In genomic region chr2:212957624-212958023, GRCh38 we compare ENCODE assay signal across 19 cellular contexts.
A peak's percentile ranks its signal among the peaks of the same experiment; 100 is the strongest.
DNase-seq lines count a peak whose midpoint lies in the region; ATAC-seq and TF ChIP-seq lines count a peak whose summit lies in the region.
"Had no signal": no experiment of that assay in that cellular context is flagged by ENCODE, and none has a peak within 500 bp of the region (broad histone marks: within the 10 kb centered on the region; RNA-seq: fewer than 3 reads in every experiment).

No MANE protein-coding gene starts in this region.

- 0 out of 3 replicates have a peak, but pooled peaks have one; percentile 10 for ATAC-seq in DND-41 (ENCODE audit: insufficient read depth, low read depth)
- no peak for ATAC-seq in HG02840 (IDR thresholded peaks at IDR 0.05; ENCODE audit: low FRiP score, unreplicated experiment)
- ATAC-seq: PC-3 had no signal

- H3K4me3 ChIP-seq in DND-41 (ENCODE audit: low read depth in 1 of 2, low read length in 2 of 2) (no peak overlapping the region), adipocyte (ENCODE audit: low read length) (peak overlapping the region; percentile 52), parathyroid adenoma (ENCODE audit: low read depth, low read length) (no peak overlapping the region)
- H3K4me3 ChIP-seq in Jurkat, Clone E6-1 (ENCODE audit: low read length) = no peak overlapping the region
- H3K4me3 ChIP-seq: BLaER1 treated with 17β-estradiol and CSF1 and Interleukin-3, amounts not matched to agents 10 nM and 100 nM; neural progenitor cell; right atrium auricular region; suprapubic skin had no signal

- H3K79me2 ChIP-seq in DND-41 (ENCODE audit: insufficient read depth, low read length) (no peaks in the 10 kb centered on the region), parathyroid adenoma (no peaks in the 10 kb centered on the region)

- peaks cover 60% of the 10 kb centered on the region for H3K4me1 ChIP-seq in DND-41 (ENCODE audit: insufficient read depth, low read length)
- H3K4me1 ChIP-seq in adipocyte (ENCODE audit: control insufficient read depth, insufficient read depth, low read length) = peaks cover 51% of the 10 kb centered on the region
- peaks cover 17% of the 10 kb centered on the region for H3K4me1 ChIP-seq in parathyroid adenoma

- TF ChIP-seq CTCF in DND-41 (IDR thresholded peaks at IDR 0.05; ENCODE audit: borderline replicate concordance, extremely low read depth, low read length, poor library complexity, severe bottlenecking) = no peak
- TF ChIP-seq CTCF in parathyroid adenoma (IDR thresholded peaks at IDR 0.05) = no peak

- H2AFZ ChIP-seq in DND-41 (ENCODE audit: low read depth, low read length) (no peak overlapping the region), parathyroid adenoma (peak overlapping the region; percentile 35)
- H2AFZ ChIP-seq: neural progenitor cell had no signal

- H3K27me3 ChIP-seq in DND-41 (ENCODE audit: insufficient read depth, low read length, poor library complexity) (no peaks in the 10 kb centered on the region), adipocyte (replicated peaks; ENCODE audit: control insufficient read depth, insufficient read depth, low read length) (no peaks in the 10 kb centered on the region), parathyroid adenoma (ENCODE audit: control insufficient read depth, insufficient read depth, low read length) (no peaks in the 10 kb centered on the region)
- H3K27me3 ChIP-seq: BLaER1 treated with 17β-estradiol and CSF1 and Interleukin-3, amounts not matched to agents 10 nM and 100 nM; neural progenitor cell; right atrium auricular region; suprapubic skin had no signal

- no peak for DNase-seq in DND-41
- peak; percentile 43 for DNase-seq in Jurkat, Clone E6-1 (ENCODE audit: low read depth, low spot score)
- peak; percentile 26 for DNase-seq in adipocyte (ENCODE audit: low read depth)
- DNase-seq in stimulated activated naive CD4-positive, alpha-beta T cell (lab: John Stamatoyannopoulos, UW) = no peak
- DNase-seq in NCI-H1417 treated with DMSO at 0.1 percent for 48 hours (lab: John Stamatoyannopoulos, UW) = no peak
- DNase-seq: DMS79, foreskin melanocyte, Kasumi-1, NCI-H2029, NCI-H510A, PC-3, SW 1271, WERI-Rb-1 had no signal

- H3K9me3 ChIP-seq in DND-41 (ENCODE audit: insufficient read depth, low read length, severe bottlenecking) (no peaks in the 10 kb centered on the region), adipocyte (ENCODE audit: control insufficient read depth, low read length) (no peaks in the 10 kb centered on the region), parathyroid adenoma (ENCODE audit: control insufficient read depth, low read length) (no peaks in the 10 kb centered on the region)
- H3K9me3 ChIP-seq: BLaER1 treated with 17β-estradiol and CSF1 and Interleukin-3, amounts not matched to agents 10 nM and 100 nM; right atrium auricular region; suprapubic skin had no signal

- H3K4me2 ChIP-seq in DND-41 (ENCODE audit: insufficient read depth, low read length) (peak overlapping the region; percentile 37; the same call in 1 of the 2 replicates), parathyroid adenoma (ENCODE audit: low read length) (no peak overlapping the region)
- H3K4me2 ChIP-seq: BLaER1 treated with 17β-estradiol and CSF1 and Interleukin-3, amounts not matched to agents 10 nM and 100 nM; neural progenitor cell had no signal

- peak overlapping the region; percentile 82 for H3K27ac ChIP-seq in DND-41 (ENCODE audit: low read length)
- H3K27ac ChIP-seq in parathyroid adenoma = no peak overlapping the region
- H3K27ac ChIP-seq: BLaER1 treated with 17β-estradiol and CSF1 and Interleukin-3, amounts not matched to agents 10 nM and 100 nM; neural progenitor cell; suprapubic skin; WERI-Rb-1 had no signal

- H3K9ac ChIP-seq in DND-41 (ENCODE audit: low read depth, low read length) = peak overlapping the region; percentile 8; the same call in 1 of the 2 replicates
- peak overlapping the region; percentile 37 for H3K9ac ChIP-seq in adipocyte (ENCODE audit: low read length)
- no peak overlapping the region for H3K9ac ChIP-seq in parathyroid adenoma
- H3K9ac ChIP-seq: BLaER1 treated with 17β-estradiol and CSF1 and Interleukin-3, amounts not matched to agents 10 nM and 100 nM; neural progenitor cell had no signal

- H3K36me3 ChIP-seq in DND-41 (ENCODE audit: insufficient read depth, low read length) (peaks cover 7% of the 10 kb centered on the region), adipocyte (ENCODE audit: control insufficient read depth, insufficient read depth, low read length, severe bottlenecking) (no peaks in the 10 kb centered on the region), parathyroid adenoma (ENCODE audit: control insufficient read depth, insufficient read depth, low read length) (no peaks in the 10 kb centered on the region)
- H3K36me3 ChIP-seq: BLaER1 treated with 17β-estradiol and CSF1 and Interleukin-3, amounts not matched to agents 10 nM and 100 nM; neural progenitor cell; right atrium auricular region; suprapubic skin; WERI-Rb-1 had no signal

- H4K20me1 ChIP-seq in DND-41 (ENCODE audit: insufficient read depth, low read length) = no peaks in the 10 kb centered on the region
- H4K20me1 ChIP-seq: BLaER1 treated with 17β-estradiol and CSF1 and Interleukin-3, amounts not matched to agents 10 nM and 100 nM had no signal

Comparison
In these comparisons a context has a peak if more than half of its experiments do, and no peak if none do; other contexts are left out.
1. DNase-seq: peak in Jurkat, Clone E6-1 (single experiment) and adipocyte (single experiment); none in DND-41 (single experiment), stimulated activated naive CD4-positive, alpha-beta T cell (0 of 6) and NCI-H1417 treated with DMSO at 0.1 percent for 48 hours (single experiment).